15 cellular contexts compared by ENCODE assay signal in genomic region chr13:31322025-31322424, GRCh38.
DNase-seq lines count a peak whose midpoint lies in the region; ATAC-seq and TF ChIP-seq lines count a peak whose summit lies in the region.
"Had no signal": no experiment of that assay in that cellular context is flagged by ENCODE, and none has a peak within 500 bp of the region (broad histone marks: within the 10 kb centered on the region; RNA-seq: fewer than 3 reads in every experiment).

No MANE protein-coding gene starts in this region.

- CTCF ChIA-PET in Caco-2 (lab: Charles Lee) = no interaction called here

- H3K4me3 ChIP-seq in GM23248 = no peak overlapping the region
- H3K4me3 ChIP-seq in RWPE2 (ENCODE audit: severe bottlenecking) = no peak overlapping the region
- H3K4me3 ChIP-seq in fibroblast of mammary gland (ENCODE audit: control insufficient read depth, low read depth, low read length) = no peak overlapping the region
- H3K4me3 ChIP-seq in psoas muscle = no peak overlapping the region
- H3K4me3 ChIP-seq in Caco-2 (ENCODE audit: low read depth, low read length) = no peak overlapping the region
- H3K4me3 ChIP-seq: neural progenitor cell, SJCRH30, skin epidermis had no signal

- no peak overlapping the region for H3K27ac ChIP-seq in GM23248
- no peak overlapping the region for H3K27ac ChIP-seq in RWPE2 (ENCODE audit: poor library complexity, severe bottlenecking)
- no peak overlapping the region for H3K27ac ChIP-seq in psoas muscle
- H3K27ac ChIP-seq: neural progenitor cell, SJCRH30, skin epidermis had no signal

- H4K20me1 ChIP-seq in GM23248 (ENCODE audit: insufficient read depth) = no peaks in the 10 kb centered on the region

- no peaks in the 10 kb centered on the region; the same call in 1 of the 2 replicates for H3F3A ChIP-seq in GM23248 (ENCODE audit: insufficient read depth)

- H3K9me2 ChIP-seq in GM23248 (ENCODE audit: insufficient read depth) = no peaks in the 10 kb centered on the region

- POLR2A ChIA-PET in Caco-2 (lab: Charles Lee) = no interaction called here

- peak; percentile 23 for DNase-seq in GM23248
- DNase-seq in RWPE2 (ENCODE audit: low spot score) = no peak
- peak; percentile 91 for DNase-seq in fibroblast of mammary gland (ENCODE audit: low read depth)
- DNase-seq in psoas muscle = peak; percentile 53 to 67
- DNase-seq in pons (ENCODE audit: low spot score) = no peak
- DNase-seq in Caco-2 = no peak
- DNase-seq: activated CD4-positive, alpha-beta T cell treated with anti-CD3 and anti-CD28 coated beads, Interleukin-2, amount 50 U/mL, for 4 hours; amygdala; SJCRH30 had no signal

- no peaks in the 10 kb centered on the region for H3K4me1 Mint-ChIP-seq in Caco-2 (ENCODE audit: low read depth, unreplicated experiment)

- H3K4me3 Mint-ChIP-seq in Caco-2 (ENCODE audit: unreplicated experiment) = no peak overlapping the region
- H3K4me3 Mint-ChIP-seq: memory B cell; neural progenitor cell; stimulated activated naive CD8-positive, alpha-beta T cell treated with anti-CD3 and anti-CD28 coated beads, Interleukin-15, Interleukin-2, amounts not matched to agents 100 ng/mL and 50 ng/mL, for 24 hours had no signal

- intact Hi-C loops in psoas muscle (cut with DNase I) = no loop called here
- intact Hi-C loops in Caco-2 (cut with micrococcal nuclease; ENCODE audit: unreplicated experiment) = no loop called here

- ATAC-seq in RWPE2 (ENCODE audit: low read depth) = peak; percentile 52; the same call in 2 of the 3 replicates
- ATAC-seq in psoas muscle = peak; percentile 84 to 97 (median 88)
- ATAC-seq in GM21529 (IDR thresholded peaks at IDR 0.05; ENCODE audit: unreplicated experiment) = no peak
- ATAC-seq in GM18909 (IDR thresholded peaks at IDR 0.05; ENCODE audit: poor library complexity, unreplicated experiment) = no peak

- 65 to 66% methylated on average over 3 of the region's 3 CpGs for WGBS in GM23248 (ENCODE audit: low coverage in 1 of 2, low lambda C conversion rate in 2 of 2, missing lambda C conversion rate in 2 of 2), 2 experiments
- WGBS in psoas muscle, 3 donors = 10 to 14% (median 11%) methylated on average over 3 of the region's 3 CpGs

- no peaks in the 10 kb centered on the region for H3K9me3 Mint-ChIP-seq in Caco-2 (ENCODE audit: unreplicated experiment)
- H3K9me3 Mint-ChIP-seq: stimulated activated naive CD8-positive, alpha-beta T cell treated with anti-CD3 and anti-CD28 coated beads, Interleukin-15, Interleukin-2, amounts not matched to agents 100 ng/mL and 50 ng/mL, for 24 hours had no signal

- no peak overlapping the region for H2AFZ ChIP-seq in GM23248
- H2AFZ ChIP-seq: neural progenitor cell had no signal

- no peak overlapping the region for H3K27ac Mint-ChIP-seq in Caco-2 (ENCODE audit: unreplicated experiment)
- H3K27ac Mint-ChIP-seq: memory B cell; stimulated activated naive CD8-positive, alpha-beta T cell treated with anti-CD3 and anti-CD28 coated beads, Interleukin-15, Interleukin-2, amounts not matched to agents 100 ng/mL and 50 ng/mL, for 24 hours had no signal

- no peaks in the 10 kb centered on the region for H3K36me3 ChIP-seq in GM23248 (ENCODE audit: low read depth)
- no peaks in the 10 kb centered on the region for H3K36me3 ChIP-seq in RWPE2 (ENCODE audit: low read depth)
- peaks cover 0 to 20% of the 10 kb centered on the region in 2 donors for H3K36me3 ChIP-seq in psoas muscle (ENCODE audit: insufficient read depth in 1 of 2, low read depth in 1 of 2)
- no peaks in the 10 kb centered on the region for H3K36me3 ChIP-seq in Caco-2 (ENCODE audit: control insufficient read depth, insufficient read depth, low read length)
- H3K36me3 ChIP-seq: neural progenitor cell, SJCRH30 had no signal

- in situ Hi-C loops in GM23248 (cut with MboI) = no loop called here

- BruUV-seq in Caco-2 (replicated peaks; lab: Mats Ljungman, UMichigan) = no TSS peak

- no peaks in the 10 kb centered on the region for H3K79me2 ChIP-seq in GM23248 (ENCODE audit: insufficient read depth)

- H3K27me3 ChIP-seq in GM23248 (replicated peaks; ENCODE audit: insufficient read depth) (no peaks in the 10 kb centered on the region), RWPE2 (ENCODE audit: insufficient read depth, poor library complexity, severe bottlenecking) (no peaks in the 10 kb centered on the region), psoas muscle (ENCODE audit: insufficient read depth in 3 of 3, low read length in 2 of 3) (no peaks in the 10 kb centered on the region), Caco-2 (replicated peaks; ENCODE audit: control insufficient read depth, insufficient read depth, low read length) (no peaks in the 10 kb centered on the region)
- H3K27me3 ChIP-seq: neural progenitor cell, SJCRH30 had no signal

- H3K36me3 Mint-ChIP-seq in Caco-2 (ENCODE audit: insufficient read depth, unreplicated experiment) = no peaks in the 10 kb centered on the region

- no peak overlapping the region for H3K4me2 ChIP-seq in GM23248 (ENCODE audit: unreplicated experiment)
- H3K4me2 ChIP-seq: neural progenitor cell had no signal

- TF ChIP-seq CTCF in RWPE2 (IDR thresholded peaks at IDR 0.05; ENCODE audit: poor library complexity, severe bottlenecking) (no peak), fibroblast of mammary gland (conservative IDR thresholded peaks at IDR 0.05; ENCODE audit: control insufficient read depth, insufficient read depth, low read depth, low read length) (no peak), psoas muscle (IDR thresholded peaks at IDR 0.05) (no peak), Caco-2 (IDR thresholded peaks at IDR 0.05; ENCODE audit: insufficient read depth in 1 of 2, low read depth in 1 of 2, low read length in 1 of 2, severe bottlenecking in 1 of 2, unreplicated experiment in 1 of 2) (no peak)

- no peaks in the 10 kb centered on the region for H3K4me1 ChIP-seq in GM23248 (ENCODE audit: insufficient read depth)
- no peaks in the 10 kb centered on the region for H3K4me1 ChIP-seq in RWPE2 (ENCODE audit: insufficient read depth, poor library complexity, severe bottlenecking)
- H3K4me1 ChIP-seq in psoas muscle = no peaks in the 10 kb centered on the region
- no peaks in the 10 kb centered on the region for H3K4me1 ChIP-seq in Caco-2
- H3K4me1 ChIP-seq: SJCRH30 had no signal

- no peak overlapping the region for H3K9ac ChIP-seq in GM23248
- H3K9ac ChIP-seq: neural progenitor cell had no signal

- H3K9me3 ChIP-seq in GM23248 (ENCODE audit: low read depth) = no peaks in the 10 kb centered on the region
- no peaks in the 10 kb centered on the region for H3K9me3 ChIP-seq in RWPE2 (ENCODE audit: severe bottlenecking)
- H3K9me3 ChIP-seq in psoas muscle = no peaks in the 10 kb centered on the region
- 0 out of 2 replicates have a peak, but pooled peaks cover 1% of the 10 kb centered on the region for H3K9me3 ChIP-seq in Caco-2
- H3K9me3 ChIP-seq: SJCRH30 had no signal

- H3K27me3 Mint-ChIP-seq in Caco-2 (ENCODE audit: insufficient read depth, unreplicated experiment) = no peaks in the 10 kb centered on the region
- H3K27me3 Mint-ChIP-seq: memory B cell; stimulated activated naive CD8-positive, alpha-beta T cell treated with anti-CD3 and anti-CD28 coated beads, Interleukin-15, Interleukin-2, amounts not matched to agents 100 ng/mL and 50 ng/mL, for 24 hours had no signal

Comparison
In these comparisons a context has a peak if more than half of its experiments do, and no peak if none do; other contexts are left out.
1. DNase-seq: peak in GM23248 (single experiment), fibroblast of mammary gland (single experiment) and psoas muscle (2 of 2); none in RWPE2 (single experiment), pons (single experiment) and Caco-2 (0 of 2).
2. ATAC-seq: peak in RWPE2 (single experiment) and psoas muscle (4 of 4); none in GM21529 (single experiment) and GM18909 (single experiment).